31 cellular contexts compared by ENCODE assay signal in the genomic region with DNA sequence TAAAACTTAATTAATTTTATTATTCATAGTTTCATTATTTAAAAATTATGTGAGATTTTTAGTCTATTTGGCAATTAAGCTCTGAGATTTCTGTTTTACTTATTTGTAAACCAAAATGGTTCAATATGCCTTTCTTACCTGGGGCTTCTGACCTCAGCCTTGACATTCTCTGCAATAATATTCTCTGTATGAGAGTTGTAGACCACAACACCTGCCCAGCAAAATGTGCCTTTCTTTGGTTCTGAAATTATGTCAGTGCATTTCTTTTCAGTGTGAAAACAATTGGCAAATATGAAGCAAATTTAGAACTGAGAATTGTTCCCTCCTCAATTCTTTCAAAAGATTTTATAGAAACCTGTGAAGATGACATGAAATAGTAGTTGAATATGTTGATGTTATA.
"Had no signal": no experiment of that assay in that cellular context is flagged by ENCODE, and none has a peak within 500 bp of the region (broad histone marks: within the 10 kb centered on the region; RNA-seq: fewer than 3 reads in every experiment).

No MANE protein-coding gene starts in this region.

- DNase-seq: activated B cell treated with CpG ODN at 0.5 μM for 24 hours; activated CD4-positive, alpha-beta memory T cell treated with anti-CD3 and anti-CD28 coated beads, Interleukin-2, amount 10 ng/mL, durations not matched to agents 7 days and 5 days; activated CD4-positive, alpha-beta T cell treated with anti-CD3 and anti-CD28 coated beads for 48 hours; activated CD4-positive, alpha-beta T cell treated with anti-CD3 and anti-CD28 coated beads, Interleukin-2, amount 10 ng/mL, durations not matched to agents 7 days and 5 days; activated CD4-positive, alpha-beta T cell treated with anti-CD3 and anti-CD28 coated beads, Interleukin-2, amount 50 U/mL, for 48 hours; activated CD4-positive, CD25-positive, alpha-beta regulatory T cell treated with anti-CD3 and anti-CD28 coated beads, Interleukin-2, amount 50 U/mL, for 72 hours; activated CD8-positive, alpha-beta memory T cell treated with anti-CD3 and anti-CD28 coated beads for 24 hours; activated CD8-positive, alpha-beta memory T cell treated with anti-CD3 and anti-CD28 coated beads, Interleukin-2, amount 10 ng/mL, durations not matched to agents 7 days and 5 days; activated CD8-positive, alpha-beta memory T cell treated with anti-CD3 and anti-CD28 coated beads, Interleukin-2, amount 50 U/mL, for 48 hours; activated CD8-positive, alpha-beta T cell treated with anti-CD3 and anti-CD28 coated beads, Interleukin-2, amount 10 ng/mL, durations not matched to agents 7 days and 5 days; activated effector memory CD4-positive, alpha-beta T cell treated with Interleukin-2 at 50 U/mL for 16 hours; activated gamma-delta T cell; activated naive CD4-positive, alpha-beta T cell treated with anti-CD3 and anti-CD28 coated beads for 36 hours; activated naive CD4-positive, alpha-beta T cell treated with anti-CD3 and anti-CD28 coated beads, Interleukin-2, amount 50 U/mL, for 16 hours; activated naive CD8-positive, alpha-beta T cell treated with anti-CD3 and anti-CD28 coated beads for 36 hours; activated T-cell treated with anti-CD3 and anti-CD28 coated beads, Interleukin-2, amount 50 U/mL, for 24 hours; activated T-cell treated with anti-CD3 and anti-CD28 coated beads, Interleukin-2, amount 50 U/mL, for 48 hours; adrenal gland; amniotic stem cell; aorta; body of pancreas; brain microvascular endothelial cell; central memory CD4-positive, alpha-beta T cell; T-helper 2 cell; T-helper 9 cell had no signal

- H3K27ac ChIP-seq: adrenal gland, body of pancreas, brain microvascular endothelial cell, breast epithelium, VCaP had no signal

- H3K9me3 ChIP-seq: adrenal gland had no signal

- H3K27me3 ChIP-seq: body of pancreas, brain microvascular endothelial cell, breast epithelium had no signal

- ATAC-seq: activated CD8-positive, alpha-beta memory T cell treated with anti-CD3 and anti-CD28 coated beads, Interleukin-2, amount 10 ng/mL, durations not matched to agents 7 days and 5 days; activated CD8-positive, alpha-beta T cell treated with anti-CD3 and anti-CD28 coated beads, Interleukin-2, amount 10 ng/mL, durations not matched to agents 7 days and 5 days; activated naive CD4-positive, alpha-beta T cell treated with anti-CD3 and anti-CD28 coated beads, Interleukin-2, amount 50 U/mL, for 72 hours; body of pancreas had no signal

- H3K4me1 ChIP-seq: adrenal gland, body of pancreas, breast epithelium had no signal

- H3K4me3 ChIP-seq: adrenal gland, body of pancreas, breast epithelium had no signal

- FAIRE-seq: astrocyte, colon, TTC549 had no signal

- H3K36me3 ChIP-seq: adrenal gland, brain microvascular endothelial cell, breast epithelium had no signal
